Comparison of ENCODE assay signal across 11 cellular contexts in genomic region chr3:71951842-71952241, GRCh38.
"Had no signal": no experiment of that assay in that cellular context is flagged by ENCODE, and none has a peak within 500 bp of the region (broad histone marks: within the 10 kb centered on the region; RNA-seq: fewer than 3 reads in every experiment).

No MANE protein-coding gene starts in this region.

- H3K4me3 ChIP-seq: GM23248, GM23338, HAP-1 had no signal

- ATAC-seq: GM23338, HCT116 had no signal

- H3K4me1 ChIP-seq: HAP-1 had no signal

- H3K27ac ChIP-seq: GM23248 had no signal

- H3K36me3 ChIP-seq: HAP-1 had no signal

- H3K9ac ChIP-seq: GM23248 had no signal

- H2AFZ ChIP-seq: GM23248, GM23338 had no signal

- DNase-seq: GM23248, GOT3, H7, H9, HCEC 1CT, HFFc6 had no signal

- H3K9me3 ChIP-seq: HAP-1 had no signal

- FAIRE-seq: H1, H54 had no signal

- H3K4me2 ChIP-seq: GM23338 had no signal
